In the genomic region with DNA sequence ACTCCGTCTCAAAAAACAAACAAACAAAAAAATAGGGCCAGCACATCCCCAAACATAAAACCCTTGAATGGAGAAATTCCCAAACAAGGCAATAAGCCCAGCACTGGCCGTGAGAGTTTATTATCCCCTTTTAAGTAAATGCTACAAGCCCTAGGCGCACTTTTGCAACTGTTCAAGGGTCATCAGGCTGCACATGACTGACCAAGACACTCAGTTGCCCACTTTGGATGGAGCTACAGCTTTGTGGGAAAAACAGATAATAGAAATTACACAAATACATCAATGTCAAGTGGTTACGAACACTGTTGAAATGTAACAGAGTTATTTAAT, we compare ENCODE assay signal across 7 cellular contexts. TPM values are rescaled to one million over a fixed set of nuclear protein-coding genes. Genes with fewer than 3 reads are reported as not detected.
DNase-seq lines count a peak whose midpoint lies in the region; ATAC-seq and TF ChIP-seq lines count a peak whose summit lies in the region.

No MANE protein-coding gene starts in this region.

- CTCF ChIA-PET in activated CD8-positive, alpha-beta T cell treated with anti-CD3 and anti-CD28 coated beads for 36 hours (lab: Charles Lee): interaction anchor here (0.8 to 1.5 kb wide), 4 partner anchors 33 to 189 kb away, joined by 3 to 6 read pairs (median 4); a partner anchor contains a TSS

- DNase-seq in HFFc6: no peak
- no peak for DNase-seq in activated CD8-positive, alpha-beta T cell treated with anti-CD3 and anti-CD28 coated beads for 36 hours
- DNase-seq in GM19238 (ENCODE audit: insufficient read length, low spot score): no peak
- no peak for DNase-seq in NCI-H146 treated with DMSO at 0.1 percent for 48 hours (lab: John Stamatoyannopoulos, UW; ENCODE audit: unreplicated experiment)
- no peak for DNase-seq in putamen (ENCODE audit: low spot score)

- no peak for ATAC-seq in activated CD8-positive, alpha-beta T cell treated with anti-CD3 and anti-CD28 coated beads for 36 hours
- ATAC-seq in stimulated activated memory B cell treated with anti-CD40 and anti-IgM and Interleukin-4, amounts not matched to agents 10 μg/mL and 1 μg/mL and 100 μg/mL, for 72 hours: no peak

- TF ChIP-seq CTCF in HFFc6 (IDR thresholded peaks at IDR 0.05): no peak
- TF ChIP-seq CTCF in activated CD8-positive, alpha-beta T cell treated with anti-CD3 and anti-CD28 coated beads for 36 hours (IDR thresholded peaks at IDR 0.05): no peak

- H3K36me3 Mint-ChIP-seq in HFFc6 (ENCODE audit: low read depth): peaks cover 13% of the 10 kb centered on the region
- peaks cover 12% of the 10 kb centered on the region for H3K36me3 Mint-ChIP-seq in activated CD8-positive, alpha-beta T cell treated with anti-CD3 and anti-CD28 coated beads for 36 hours (ENCODE audit: low read depth)
- H3K36me3 Mint-ChIP-seq in stimulated activated memory B cell treated with anti-CD40 and anti-IgM and Interleukin-4, amounts not matched to agents 10 μg/mL and 1 μg/mL and 100 μg/mL, for 72 hours: peaks cover 9% of the 10 kb centered on the region

- POLR2A ChIA-PET in activated CD8-positive, alpha-beta T cell treated with anti-CD3 and anti-CD28 coated beads for 36 hours (lab: Charles Lee): interaction anchor here (0.8 to 2.2 kb wide), 11 partner anchors 14 to 250 kb away, joined by 3 to 9 read pairs (median 4); a partner anchor contains a TSS

- peak overlapping the region; percentile 53 for H3K4me3 ChIP-seq in iPS-11a (ENCODE audit: low read depth, low read length)

- peaks cover 2% of the 10 kb centered on the region for H3K9me3 Mint-ChIP-seq in HFFc6
- H3K9me3 Mint-ChIP-seq in activated CD8-positive, alpha-beta T cell treated with anti-CD3 and anti-CD28 coated beads for 36 hours: no peaks in the 10 kb centered on the region
- no peaks in the 10 kb centered on the region for H3K9me3 Mint-ChIP-seq in stimulated activated memory B cell treated with anti-CD40 and anti-IgM and Interleukin-4, amounts not matched to agents 10 μg/mL and 1 μg/mL and 100 μg/mL, for 72 hours

- peak overlapping the region; percentile 92 for H3K4me3 Mint-ChIP-seq in HFFc6
- H3K4me3 Mint-ChIP-seq in activated CD8-positive, alpha-beta T cell treated with anti-CD3 and anti-CD28 coated beads for 36 hours: peak overlapping the region; percentile 86
- H3K4me3 Mint-ChIP-seq in stimulated activated memory B cell treated with anti-CD40 and anti-IgM and Interleukin-4, amounts not matched to agents 10 μg/mL and 1 μg/mL and 100 μg/mL, for 72 hours: peak overlapping the region; percentile 84

- intact Hi-C loops in activated CD8-positive, alpha-beta T cell treated with anti-CD3 and anti-CD28 coated beads for 36 hours (cut with micrococcal nuclease): no loop called here

- peak overlapping the region; percentile 91 for H3K27ac Mint-ChIP-seq in HFFc6
- peak overlapping the region; percentile 91 for H3K27ac Mint-ChIP-seq in activated CD8-positive, alpha-beta T cell treated with anti-CD3 and anti-CD28 coated beads for 36 hours
- peak overlapping the region; percentile 97 for H3K27ac Mint-ChIP-seq in stimulated activated memory B cell treated with anti-CD40 and anti-IgM and Interleukin-4, amounts not matched to agents 10 μg/mL and 1 μg/mL and 100 μg/mL, for 72 hours

- peaks cover 3% of the 10 kb centered on the region; the same call in 1 of the 2 replicates for H3K27me3 Mint-ChIP-seq in HFFc6 (ENCODE audit: insufficient read depth)
- no peaks in the 10 kb centered on the region for H3K27me3 Mint-ChIP-seq in activated CD8-positive, alpha-beta T cell treated with anti-CD3 and anti-CD28 coated beads for 36 hours
- no peaks in the 10 kb centered on the region for H3K27me3 Mint-ChIP-seq in stimulated activated memory B cell treated with anti-CD40 and anti-IgM and Interleukin-4, amounts not matched to agents 10 μg/mL and 1 μg/mL and 100 μg/mL, for 72 hours

- peaks cover 18% of the 10 kb centered on the region for H3K4me1 Mint-ChIP-seq in HFFc6 (ENCODE audit: low read depth)
- peaks cover 29% of the 10 kb centered on the region for H3K4me1 Mint-ChIP-seq in activated CD8-positive, alpha-beta T cell treated with anti-CD3 and anti-CD28 coated beads for 36 hours (ENCODE audit: low read depth)
- peaks cover 33% of the 10 kb centered on the region for H3K4me1 Mint-ChIP-seq in stimulated activated memory B cell treated with anti-CD40 and anti-IgM and Interleukin-4, amounts not matched to agents 10 μg/mL and 1 μg/mL and 100 μg/mL, for 72 hours

RNA-seq across cellular contexts. Expression of a gene that starts 33.7 kb away (rescaled TPM):
- 10 to 100 TPM; 11.5 to 13.0 (median 12.5) TPM for total RNA-seq in HFFc6 (2021; fragmentation: NEBNext Ultra II Directional; extraction: Animal tissue kit (Norgen Biotek cat#: 25700))
- total RNA-seq in activated CD8-positive, alpha-beta T cell treated with anti-CD3 and anti-CD28 coated beads for 36 hours: 10 to 100 TPM; 16.3 to 18.4 TPM

RNA-seq across cellular contexts. Expression of a gene that starts 43.8 kb away (rescaled TPM):
- total RNA-seq in HFFc6 (2021; fragmentation: NEBNext Ultra II Directional; extraction: Animal tissue kit (Norgen Biotek cat#: 25700)): 1 to 10 TPM in 2 of 6 experiments, under 1 TPM in 4; 0.57 to 1.2 (median 0.94) TPM
- 1 to 10 TPM; 4.0 to 4.7 TPM for total RNA-seq in activated CD8-positive, alpha-beta T cell treated with anti-CD3 and anti-CD28 coated beads for 36 hours
